9 cellular contexts compared by ENCODE assay signal in genomic region chr12:31897791-31898503, GRCh38.
DNase-seq lines count a peak whose midpoint lies in the region; ATAC-seq and TF ChIP-seq lines count a peak whose summit lies in the region.
"Had no signal": no experiment of that assay in that cellular context is flagged by ENCODE, and none has a peak within 500 bp of the region (broad histone marks: within the 10 kb centered on the region; RNA-seq: fewer than 3 reads in every experiment).

No MANE protein-coding gene starts in this region.

- peak overlapping the region; percentile 45 for H3K4me2 ChIP-seq in KMS-11

- H3K36me3 Mint-ChIP-seq in Calu3 (ENCODE audit: insufficient read depth, unreplicated experiment): peaks cover 6% of the 10 kb centered on the region
- H3K36me3 Mint-ChIP-seq in T-cell: peaks cover 37% of the 10 kb centered on the region
- H3K36me3 Mint-ChIP-seq in glutamatergic neuron (ENCODE audit: unreplicated experiment): no peaks in the 10 kb centered on the region

- POLR2A ChIA-PET in T-cell (lab: Charles Lee): no interaction called here

- BruUV-seq in Calu3 (replicated peaks; lab: Mats Ljungman, UMichigan): no TSS peak

- peaks cover 6% of the 10 kb centered on the region for H3K9me3 Mint-ChIP-seq in Calu3 (ENCODE audit: low read depth, unreplicated experiment)
- H3K9me3 Mint-ChIP-seq in T-cell: peaks cover 16 to 25% (median 17%) of the 10 kb centered on the region in 3 donors
- no peaks in the 10 kb centered on the region for H3K9me3 Mint-ChIP-seq in glutamatergic neuron (ENCODE audit: unreplicated experiment)
- peaks cover 30 to 60% of the 10 kb centered on the region in 2 donors for H3K9me3 Mint-ChIP-seq in stimulated activated naive CD8-positive, alpha-beta T cell treated with anti-CD3 and anti-CD28 coated beads, Interleukin-15, amount 100 ng/mL, for 72 hours

- no peaks in the 10 kb centered on the region for H3K27me3 Mint-ChIP-seq in Calu3 (ENCODE audit: unreplicated experiment)
- H3K27me3 Mint-ChIP-seq in T-cell: no peaks in the 10 kb centered on the region
- peaks cover 3% of the 10 kb centered on the region for H3K27me3 Mint-ChIP-seq in glutamatergic neuron (ENCODE audit: unreplicated experiment)
- H3K27me3 Mint-ChIP-seq in stimulated activated naive CD8-positive, alpha-beta T cell treated with anti-CD3 and anti-CD28 coated beads, Interleukin-15, amount 100 ng/mL, for 72 hours: no peaks in the 10 kb centered on the region

- H4K20me1 ChIP-seq in KMS-11 (ENCODE audit: insufficient read depth): no peaks in the 10 kb centered on the region

- no peak overlapping the region for H3K4me3 ChIP-seq in KMS-11 (IDR thresholded peaks at IDR 0.05; ENCODE audit: insufficient read depth, low read depth, low read length)

- ATAC-seq in T-cell (replicated peaks in 1 of 4): no peak
- ATAC-seq in stimulated activated naive CD8-positive, alpha-beta T cell treated with anti-CD3 and anti-CD28 coated beads, Interleukin-15, amount 100 ng/mL, for 72 hours: no peak
- ATAC-seq in GM18861 (IDR thresholded peaks at IDR 0.05; ENCODE audit: unreplicated experiment): no peak
- ATAC-seq in GM18498 (IDR thresholded peaks at IDR 0.05; ENCODE audit: unreplicated experiment): no peak

- H3K9ac ChIP-seq in KMS-11: peak overlapping the region; percentile 25; the same call in 1 of the 2 replicates

- H3K36me3 ChIP-seq in KMS-11 (ENCODE audit: insufficient read depth): no peaks in the 10 kb centered on the region

- CTCF ChIA-PET in Calu3 (lab: Charles Lee) (interaction anchor here (0.6 to 0.7 kb wide), 2 partner anchors 137 to 259 kb away, joined by 3 to 4 read pairs; no protein-coding TSS in a partner anchor), T-cell (lab: Charles Lee) (interaction anchor here (0.6 to 0.7 kb wide), 3 partner anchors 84 to 496 kb away, joined by 6 to 9 read pairs (median 7); no protein-coding TSS in a partner anchor)

- no peaks in the 10 kb centered on the region for H3K79me2 ChIP-seq in KMS-11 (ENCODE audit: insufficient read depth, low read depth)

- DNase-seq in Calu3 (peak; percentile 70), T-cell (peak in 11 of 34 experiments; percentile 8 to 35 (median 15)), glutamatergic neuron (peak; percentile 15), epidermal melanocyte (ENCODE audit: insufficient read length, low spot score) (no peak)
- peak; percentile 24 to 42 for DNase-seq in stimulated activated naive CD8-positive, alpha-beta T cell treated with anti-CD3 and anti-CD28 coated beads, Interleukin-15, amount 100 ng/mL, for 72 hours

- intact Hi-C loops in Calu3 (cut with micrococcal nuclease; ENCODE audit: unreplicated experiment): no loop called here

- peaks cover 63% of the 10 kb centered on the region for H3K4me1 ChIP-seq in KMS-11 (ENCODE audit: low read depth, poor library complexity, severe bottlenecking)

- H3K27ac Mint-ChIP-seq in Calu3 (ENCODE audit: unreplicated experiment): peak overlapping the region; percentile 40
- H3K27ac Mint-ChIP-seq in T-cell: peak overlapping the region; percentile 95 to 99
- H3K27ac Mint-ChIP-seq in glutamatergic neuron (ENCODE audit: unreplicated experiment): no peak overlapping the region
- H3K27ac Mint-ChIP-seq in stimulated activated naive CD8-positive, alpha-beta T cell treated with anti-CD3 and anti-CD28 coated beads, Interleukin-15, amount 100 ng/mL, for 72 hours: peak overlapping the region; percentile 94 to 99

- H3K4me3 Mint-ChIP-seq in Calu3 (ENCODE audit: low read depth, unreplicated experiment) (no peak overlapping the region), T-cell (peak overlapping the region; percentile 41 to 64 (median 60)), glutamatergic neuron (ENCODE audit: unreplicated experiment) (no peak overlapping the region)
- peak overlapping the region; percentile 45 to 58 for H3K4me3 Mint-ChIP-seq in stimulated activated naive CD8-positive, alpha-beta T cell treated with anti-CD3 and anti-CD28 coated beads, Interleukin-15, amount 100 ng/mL, for 72 hours

- peak overlapping the region; percentile 90 for H3K27ac ChIP-seq in KMS-11
- H3K27ac ChIP-seq: epithelial cell of prostate had no signal

- no peak for TF ChIP-seq CTCF in Calu3 (IDR thresholded peaks at IDR 0.05; ENCODE audit: unreplicated experiment)
- no peak for TF ChIP-seq CTCF in KMS-11 (conservative IDR thresholded peaks at IDR 0.05; ENCODE audit: low read depth, low read length)
- no peak for TF ChIP-seq CTCF in glutamatergic neuron (IDR thresholded peaks at IDR 0.05; ENCODE audit: partially characterized antibody, unreplicated experiment)

- H3K27me3 ChIP-seq in KMS-11 (ENCODE audit: insufficient read depth, low read depth): no peaks in the 10 kb centered on the region

- H3K4me1 Mint-ChIP-seq in Calu3 (ENCODE audit: low read depth, unreplicated experiment) (peaks cover 40% of the 10 kb centered on the region), T-cell (peaks cover 55 to 66% (median 66%) of the 10 kb centered on the region in 3 donors), glutamatergic neuron (ENCODE audit: low read depth, unreplicated experiment) (peaks cover 3% of the 10 kb centered on the region)
- peaks cover 57% of the 10 kb centered on the region for H3K4me1 Mint-ChIP-seq in stimulated activated naive CD8-positive, alpha-beta T cell treated with anti-CD3 and anti-CD28 coated beads, Interleukin-15, amount 100 ng/mL, for 72 hours

- peak overlapping the region; percentile 8; the same call in 1 of the 2 replicates for H2AFZ ChIP-seq in KMS-11 (ENCODE audit: low read depth)

Comparison
In these comparisons a context has a peak if more than half of its experiments do, and no peak if none do; other contexts are left out.
1. H3K4me3 Mint-ChIP-seq: peak in T-cell (3 of 3) and stimulated activated naive CD8-positive, alpha-beta T cell treated with anti-CD3 and anti-CD28 coated beads, Interleukin-15, amount 100 ng/mL, for 72 hours (2 of 2); none in Calu3 (single experiment) and glutamatergic neuron (single experiment).